ENCODE assay signal across 1 cellular context in the genomic region with DNA sequence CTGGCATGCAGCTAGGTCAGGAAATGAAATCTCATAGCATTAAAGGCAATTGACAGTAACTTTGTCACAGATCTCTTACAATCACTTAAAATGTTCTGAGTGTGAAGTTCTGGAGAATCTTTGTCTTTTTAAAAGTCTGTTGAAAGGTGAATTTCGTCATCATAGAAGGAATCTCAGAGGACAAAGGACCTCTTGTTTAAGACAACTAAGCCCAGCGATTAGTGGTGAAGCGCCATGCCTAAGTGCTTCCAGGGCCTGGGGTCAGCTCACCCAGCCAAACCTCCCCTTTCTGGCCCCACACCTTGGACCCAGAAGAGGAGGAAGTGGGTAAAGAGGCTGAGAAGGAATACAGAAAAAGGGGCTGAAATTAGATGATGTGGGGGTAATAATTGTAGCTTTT.
TF ChIP-seq lines count a peak whose summit lies in the region.

No MANE protein-coding gene starts in this region.

TF ChIP-seq in A549, 52 proteins besides CTCF, POLR2A, EP300 and RAD21 (continued from another document):
- TF ChIP-seq, protein P1, sequence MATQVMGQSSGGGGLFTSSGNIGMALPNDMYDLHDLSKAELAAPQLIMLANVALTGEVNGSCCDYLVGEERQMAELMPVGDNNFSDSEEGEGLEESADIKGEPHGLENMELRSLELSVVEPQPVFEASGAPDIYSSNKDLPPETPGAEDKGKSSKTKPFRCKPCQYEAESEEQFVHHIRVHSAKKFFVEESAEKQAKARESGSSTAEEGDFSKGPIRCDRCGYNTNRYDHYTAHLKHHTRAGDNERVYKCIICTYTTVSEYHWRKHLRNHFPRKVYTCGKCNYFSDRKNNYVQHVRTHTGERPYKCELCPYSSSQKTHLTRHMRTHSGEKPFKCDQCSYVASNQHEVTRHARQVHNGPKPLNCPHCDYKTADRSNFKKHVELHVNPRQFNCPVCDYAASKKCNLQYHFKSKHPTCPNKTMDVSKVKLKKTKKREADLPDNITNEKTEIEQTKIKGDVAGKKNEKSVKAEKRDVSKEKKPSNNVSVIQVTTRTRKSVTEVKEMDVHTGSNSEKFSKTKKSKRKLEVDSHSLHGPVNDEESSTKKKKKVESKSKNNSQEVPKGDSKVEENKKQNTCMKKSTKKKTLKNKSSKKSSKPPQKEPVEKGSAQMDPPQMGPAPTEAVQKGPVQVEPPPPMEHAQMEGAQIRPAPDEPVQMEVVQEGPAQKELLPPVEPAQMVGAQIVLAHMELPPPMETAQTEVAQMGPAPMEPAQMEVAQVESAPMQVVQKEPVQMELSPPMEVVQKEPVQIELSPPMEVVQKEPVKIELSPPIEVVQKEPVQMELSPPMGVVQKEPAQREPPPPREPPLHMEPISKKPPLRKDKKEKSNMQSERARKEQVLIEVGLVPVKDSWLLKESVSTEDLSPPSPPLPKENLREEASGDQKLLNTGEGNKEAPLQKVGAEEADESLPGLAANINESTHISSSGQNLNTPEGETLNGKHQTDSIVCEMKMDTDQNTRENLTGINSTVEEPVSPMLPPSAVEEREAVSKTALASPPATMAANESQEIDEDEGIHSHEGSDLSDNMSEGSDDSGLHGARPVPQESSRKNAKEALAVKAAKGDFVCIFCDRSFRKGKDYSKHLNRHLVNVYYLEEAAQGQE (IDR thresholded peaks at IDR 0.05), result no peak
- TF ChIP-seq, protein P2, sequence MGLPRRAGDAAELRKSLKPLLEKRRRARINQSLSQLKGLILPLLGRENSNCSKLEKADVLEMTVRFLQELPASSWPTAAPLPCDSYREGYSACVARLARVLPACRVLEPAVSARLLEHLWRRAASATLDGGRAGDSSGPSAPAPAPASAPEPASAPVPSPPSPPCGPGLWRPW (IDR thresholded peaks at IDR 0.05), result no peak
- TF ChIP-seq GATA3 (IDR thresholded peaks at IDR 0.05; ENCODE audit: borderline replicate concordance) (no peak), POLR2AphosphoS2 (conservative IDR thresholded peaks at IDR 0.05; ENCODE audit: low read length) (no peak), CHD2 (IDR thresholded peaks at IDR 0.05; ENCODE audit: low read length, partially characterized antibody) (no peak), CHD4 (IDR thresholded peaks at IDR 0.05; ENCODE audit: borderline replicate concordance) (no peak), ESRRA (IDR thresholded peaks at IDR 0.05; ENCODE audit: borderline replicate concordance, low read length) (no peak), CEBPB (IDR thresholded peaks at IDR 0.05) (no peak), ZC3H11A (IDR thresholded peaks at IDR 0.05) (no peak), HDAC2 (IDR thresholded peaks at IDR 0.05) (no peak), JUNB (IDR thresholded peaks at IDR 0.05) (no peak), ZSCAN20 (CRISPR knock-in tag; IDR thresholded peaks at IDR 0.05) (no peak), HEYL (CRISPR knock-in tag; IDR thresholded peaks at IDR 0.05) (no peak)
- TF ChIP-seq, protein P3, sequence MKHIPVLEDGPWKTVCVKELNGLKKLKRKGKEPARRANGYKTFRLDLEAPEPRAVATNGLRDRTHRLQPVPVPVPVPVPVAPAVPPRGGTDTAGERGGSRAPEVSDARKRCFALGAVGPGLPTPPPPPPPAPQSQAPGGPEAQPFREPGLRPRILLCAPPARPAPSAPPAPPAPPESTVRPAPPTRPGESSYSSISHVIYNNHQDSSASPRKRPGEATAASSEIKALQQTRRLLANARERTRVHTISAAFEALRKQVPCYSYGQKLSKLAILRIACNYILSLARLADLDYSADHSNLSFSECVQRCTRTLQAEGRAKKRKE (CRISPR knock-in tag; IDR thresholded peaks at IDR 0.05; ENCODE audit: low read depth), result no peak
- TF ChIP-seq, protein P4, sequence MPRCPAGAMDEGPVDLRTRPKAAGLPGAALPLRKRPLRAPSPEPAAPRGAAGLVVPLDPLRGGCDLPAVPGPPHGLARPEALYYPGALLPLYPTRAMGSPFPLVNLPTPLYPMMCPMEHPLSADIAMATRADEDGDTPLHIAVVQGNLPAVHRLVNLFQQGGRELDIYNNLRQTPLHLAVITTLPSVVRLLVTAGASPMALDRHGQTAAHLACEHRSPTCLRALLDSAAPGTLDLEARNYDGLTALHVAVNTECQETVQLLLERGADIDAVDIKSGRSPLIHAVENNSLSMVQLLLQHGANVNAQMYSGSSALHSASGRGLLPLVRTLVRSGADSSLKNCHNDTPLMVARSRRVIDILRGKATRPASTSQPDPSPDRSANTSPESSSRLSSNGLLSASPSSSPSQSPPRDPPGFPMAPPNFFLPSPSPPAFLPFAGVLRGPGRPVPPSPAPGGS (IDR thresholded peaks at IDR 0.05), result no peak
